In the genomic region with DNA sequence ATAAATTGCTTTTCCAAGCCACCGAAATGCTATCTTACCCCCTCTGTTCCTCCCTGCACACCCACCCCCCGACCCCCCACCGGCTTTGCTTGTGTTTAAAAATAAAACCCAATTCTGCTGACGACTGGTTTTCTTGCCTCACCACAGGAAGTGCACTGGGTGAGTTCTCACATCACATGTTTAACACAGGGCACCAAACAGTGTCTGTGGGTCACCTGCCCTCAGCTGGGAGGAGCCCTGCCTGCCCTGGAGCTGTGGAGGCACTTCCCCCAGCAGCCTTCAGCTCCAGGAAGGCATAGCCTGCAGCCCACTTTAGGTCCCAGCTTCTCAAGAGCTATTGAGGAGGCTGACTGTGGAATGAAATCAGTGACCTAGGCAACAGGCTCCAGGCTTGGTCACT, we compare ENCODE assay signal across 9 cellular contexts.
A peak's percentile ranks its signal among the peaks of the same experiment; 100 is the strongest.
DNase-seq lines count a peak whose midpoint lies in the region; ATAC-seq and TF ChIP-seq lines count a peak whose summit lies in the region.
"Had no signal": no experiment of that assay in that cellular context is flagged by ENCODE, and none has a peak within 500 bp of the region (broad histone marks: within the 10 kb centered on the region; RNA-seq: fewer than 3 reads in every experiment).

No MANE protein-coding gene starts in this region.

- peak overlapping the region; percentile 14; the same call in 1 of the 2 replicates for H3K4me3 ChIP-seq in GM12864 (ENCODE audit: low read depth, low read length)

- TF ChIP-seq CTCF in GM12864 (IDR thresholded peaks at IDR 0.05; ENCODE audit: low read depth, low read length, missing control alignments) = no peak

- DNase-seq in GM12864 (ENCODE audit: low read depth) (peak; percentile 47), SW480 (ENCODE audit: low spot score) (peak; percentile 36), kidney tubule cell (ENCODE audit: low spot score) (peak; percentile 61), COR-L47 (lab: John Stamatoyannopoulos, UW) (no peak), NCI-H446 treated with DMSO at 0.1 percent for 48 hours (lab: John Stamatoyannopoulos, UW) (no peak)

- ATAC-seq in GM19463 (IDR thresholded peaks at IDR 0.05; ENCODE audit: unreplicated experiment) (peak; percentile 96), HG03378 (IDR thresholded peaks at IDR 0.05; ENCODE audit: unreplicated experiment) (peak; percentile 88), SK-N-SH treated with all-trans-retinoic acid at 6 μM for 48 hours (no peak)
- ATAC-seq: Panc1 had no signal

TF ChIP-seq in SK-N-SH treated with all-trans-retinoic acid at 6 μM for 48 hours, 23 proteins besides CTCF, POLR2A, EP300 and RAD21:
- no peak for TF ChIP-seq ZNF8 (CRISPR knock-in tag; IDR thresholded peaks at IDR 0.05)
- TF ChIP-seq CSDC2 (CRISPR knock-in tag; IDR thresholded peaks at IDR 0.05) = no peak
- TF ChIP-seq TOX (CRISPR knock-in tag; IDR thresholded peaks at IDR 0.05; ENCODE audit: borderline replicate concordance) = no peak
- no peak for TF ChIP-seq BACH2 (CRISPR knock-in tag; IDR thresholded peaks at IDR 0.05; ENCODE audit: borderline replicate concordance)
- no peak for TF ChIP-seq SNAI2 (CRISPR knock-in tag; IDR thresholded peaks at IDR 0.05)
- TF ChIP-seq OSR1 (CRISPR knock-in tag; IDR thresholded peaks at IDR 0.05) = no peak
- TF ChIP-seq ZFP3 (CRISPR knock-in tag; IDR thresholded peaks at IDR 0.05) = no peak
- TF ChIP-seq ZC3H10 (CRISPR knock-in tag; IDR thresholded peaks at IDR 0.05) = no peak
- TF ChIP-seq ARNTL (CRISPR knock-in tag; IDR thresholded peaks at IDR 0.05; ENCODE audit: borderline replicate concordance, low read depth) = no peak

Comparison
In these comparisons a context has a peak if more than half of its experiments do, and no peak if none do; other contexts are left out.
1. DNase-seq: peak in GM12864 (single experiment), SW480 (single experiment) and kidney tubule cell (single experiment); none in COR-L47 (single experiment) and NCI-H446 treated with DMSO at 0.1 percent for 48 hours (single experiment).